8 cellular contexts compared by ENCODE assay signal in genomic region chr17:21511368-21512195, GRCh38.
A peak's percentile ranks its signal among the peaks of the same experiment; 100 is the strongest.
DNase-seq lines count a peak whose midpoint lies in the region; ATAC-seq and TF ChIP-seq lines count a peak whose summit lies in the region.

No MANE protein-coding gene starts in this region.

- H3K4me1 Mint-ChIP-seq in natural killer cell treated with Interleukin-12 subunit alpha and Interleukin-12 subunit beta and Interleukin-15 and Interleukin-18, amount 100 ng/mL, for 72 hours (ENCODE audit: low read depth in 2 of 2), result peaks cover 5 to 14% of the 10 kb centered on the region in 2 donors
- peaks cover 25% of the 10 kb centered on the region for H3K4me1 Mint-ChIP-seq in stimulated activated memory B cell treated with anti-CD40 and anti-IgM and Interleukin-4, amounts not matched to agents 10 μg/mL and 1 μg/mL and 100 μg/mL, for 72 hours

- POLR2A ChIA-PET in GM10248 (lab: Yijun Ruan, JAX), result no interaction called here

- peak overlapping the region; percentile 69 for H3K4me3 ChIP-seq in HUES48 (ENCODE audit: low read depth, low read length)
- H3K4me3 ChIP-seq in fibroblast of villous mesenchyme (ENCODE audit: low read depth, low read length), result peak overlapping the region; percentile 62

- DNase-seq in GM10248 (ENCODE audit: extremely low spot score), result peak; percentile 73
- peak; percentile 81 to 88 for DNase-seq in SHP77 (lab: John Stamatoyannopoulos, UW)
- DNase-seq in activated gamma-delta T cell treated with Interleukin-2 at 50 U/mL for 16 hours, result peak; percentile 50
- peak; percentile 78 for DNase-seq in fibroblast of villous mesenchyme (ENCODE audit: low read depth)
- DNase-seq in natural killer cell treated with Interleukin-12 subunit alpha and Interleukin-12 subunit beta and Interleukin-15 and Interleukin-18, amount 100 ng/mL, for 72 hours (ENCODE audit: low spot score), result no peak
- DNase-seq in NK-92 (lab: John Stamatoyannopoulos, UW; ENCODE audit: unreplicated experiment), result no peak

- no peak overlapping the region for H3K27ac ChIP-seq in HUES48 (ENCODE audit: low read depth, low read length)

- no peak overlapping the region for H3K27ac Mint-ChIP-seq in natural killer cell treated with Interleukin-12 subunit alpha and Interleukin-12 subunit beta and Interleukin-15 and Interleukin-18, amount 100 ng/mL, for 72 hours
- H3K27ac Mint-ChIP-seq in stimulated activated memory B cell treated with anti-CD40 and anti-IgM and Interleukin-4, amounts not matched to agents 10 μg/mL and 1 μg/mL and 100 μg/mL, for 72 hours, result peak overlapping the region; percentile 55

- H3K27me3 Mint-ChIP-seq in natural killer cell treated with Interleukin-12 subunit alpha and Interleukin-12 subunit beta and Interleukin-15 and Interleukin-18, amount 100 ng/mL, for 72 hours, result peaks cover 25 to 46% of the 10 kb centered on the region in 2 donors
- H3K27me3 Mint-ChIP-seq in stimulated activated memory B cell treated with anti-CD40 and anti-IgM and Interleukin-4, amounts not matched to agents 10 μg/mL and 1 μg/mL and 100 μg/mL, for 72 hours, result peaks cover 43% of the 10 kb centered on the region

- CTCF ChIA-PET in GM10248 (lab: Yijun Ruan, JAX), result interaction anchor here (0.7 to 4.2 kb wide), 14 partner anchors 9 to 460 kb away, joined by 3 to 31 read pairs (median 6); no protein-coding TSS in a partner anchor

- peak overlapping the region; percentile 61 for H3K4me3 Mint-ChIP-seq in natural killer cell treated with Interleukin-12 subunit alpha and Interleukin-12 subunit beta and Interleukin-15 and Interleukin-18, amount 100 ng/mL, for 72 hours
- peak overlapping the region; percentile 79 for H3K4me3 Mint-ChIP-seq in stimulated activated memory B cell treated with anti-CD40 and anti-IgM and Interleukin-4, amounts not matched to agents 10 μg/mL and 1 μg/mL and 100 μg/mL, for 72 hours

- H3K27me3 ChIP-seq in HUES48 (ENCODE audit: control insufficient read depth, insufficient read depth, low read length), result peaks cover 30% of the 10 kb centered on the region

- no peak overlapping the region for H3K9ac ChIP-seq in HUES48 (ENCODE audit: low read depth, low read length)

- no peaks in the 10 kb centered on the region for H3K9me3 ChIP-seq in HUES48 (ENCODE audit: control insufficient read depth, insufficient read depth, low read length)

- peak; percentile 81 to 87 for ATAC-seq in natural killer cell treated with Interleukin-12 subunit alpha and Interleukin-12 subunit beta and Interleukin-15 and Interleukin-18, amount 100 ng/mL, for 72 hours
- peak; percentile 82 for ATAC-seq in stimulated activated memory B cell treated with anti-CD40 and anti-IgM and Interleukin-4, amounts not matched to agents 10 μg/mL and 1 μg/mL and 100 μg/mL, for 72 hours

- no peaks in the 10 kb centered on the region for H3K9me3 Mint-ChIP-seq in natural killer cell treated with Interleukin-12 subunit alpha and Interleukin-12 subunit beta and Interleukin-15 and Interleukin-18, amount 100 ng/mL, for 72 hours
- no peaks in the 10 kb centered on the region for H3K9me3 Mint-ChIP-seq in stimulated activated memory B cell treated with anti-CD40 and anti-IgM and Interleukin-4, amounts not matched to agents 10 μg/mL and 1 μg/mL and 100 μg/mL, for 72 hours

- H3K36me3 ChIP-seq in HUES48 (ENCODE audit: control insufficient read depth, insufficient read depth, low read length), result no peaks in the 10 kb centered on the region

- peaks cover 6% of the 10 kb centered on the region; the same call in 1 of the 2 replicates for H3K4me1 ChIP-seq in HUES48 (ENCODE audit: control insufficient read depth, insufficient read depth, low read length)

- TF ChIP-seq CTCF in GM10248 (IDR thresholded peaks at IDR 0.05; ENCODE audit: control extremely low read depth, extremely low read depth, low read depth, missing control alignments) (peak; percentile 66), fibroblast of villous mesenchyme (IDR thresholded peaks at IDR 0.05; ENCODE audit: insufficient read depth, low read depth, low read length) (peak; percentile 77)

- H3K36me3 Mint-ChIP-seq in natural killer cell treated with Interleukin-12 subunit alpha and Interleukin-12 subunit beta and Interleukin-15 and Interleukin-18, amount 100 ng/mL, for 72 hours, result no peaks in the 10 kb centered on the region
- H3K36me3 Mint-ChIP-seq in stimulated activated memory B cell treated with anti-CD40 and anti-IgM and Interleukin-4, amounts not matched to agents 10 μg/mL and 1 μg/mL and 100 μg/mL, for 72 hours, result no peaks in the 10 kb centered on the region

Comparison
In these comparisons a context has a peak if more than half of its experiments do, and no peak if none do; other contexts are left out.
1. DNase-seq: peak in GM10248 (single experiment), SHP77 (2 of 2), activated gamma-delta T cell treated with Interleukin-2 at 50 U/mL for 16 hours (single experiment) and fibroblast of villous mesenchyme (single experiment); none in natural killer cell treated with Interleukin-12 subunit alpha and Interleukin-12 subunit beta and Interleukin-15 and Interleukin-18, amount 100 ng/mL, for 72 hours (single experiment) and NK-92 (single experiment).